Comparison of ENCODE assay signal across 25 cellular contexts in the genomic region with DNA sequence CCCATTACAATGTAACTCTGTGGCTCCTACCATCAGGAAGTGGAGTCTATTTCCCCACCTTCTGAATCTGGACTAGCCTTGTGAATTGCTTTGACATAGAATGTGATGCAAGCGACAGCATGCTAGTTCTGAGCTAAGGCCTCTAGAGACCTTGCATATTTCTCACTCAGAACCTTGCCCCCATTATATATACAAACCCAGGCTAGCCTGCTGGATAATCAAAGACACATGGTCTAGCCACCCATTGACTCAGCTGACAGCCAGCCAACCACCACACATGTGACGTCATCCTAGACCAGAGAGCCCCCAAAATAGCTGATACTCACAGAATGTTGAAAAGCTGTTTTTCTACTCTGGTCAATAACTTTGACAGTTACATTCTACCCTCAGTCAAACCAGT.
DNase-seq lines count a peak whose midpoint lies in the region; ATAC-seq and TF ChIP-seq lines count a peak whose summit lies in the region.
"Had no signal": no experiment of that assay in that cellular context is flagged by ENCODE, and none has a peak within 500 bp of the region (broad histone marks: within the 10 kb centered on the region; RNA-seq: fewer than 3 reads in every experiment).

No MANE protein-coding gene starts in this region.

- ATAC-seq in GM21360 (IDR thresholded peaks at IDR 0.05; ENCODE audit: unreplicated experiment) = no peak
- ATAC-seq in HG03025 (IDR thresholded peaks at IDR 0.05; ENCODE audit: low FRiP score, unreplicated experiment) = no peak
- ATAC-seq: activated CD4-positive, alpha-beta T cell treated with anti-CD3 and anti-CD28 coated beads for 36 hours; natural killer cell treated with Interleukin-12 subunit alpha and Interleukin-12 subunit beta and Interleukin-15 and Interleukin-18, amount 100 ng/mL, for 72 hours; stimulated activated naive B cell treated with anti-CD40 and anti-IgM and Interleukin-4, amounts not matched to agents 10 μg/mL and 1 μg/mL and 100 μg/mL, for 72 hours had no signal

- DNase-seq in AG09319 (ENCODE audit: extremely low read depth, low read depth) (peak; percentile 91), HCEC 1CT (peak; percentile 68), choroid plexus epithelial cell (ENCODE audit: low read depth) (peak; percentile 71), foreskin fibroblast (peak; percentile 87 to 93), medulla oblongata (ENCODE audit: extremely low spot score) (no peak)
- DNase-seq in activated CD4-positive, alpha-beta T cell treated with anti-CD3 and anti-CD28 coated beads, Interleukin-2, amount 50 U/mL, for 48 hours = no peak
- DNase-seq: ACHN; activated CD4-positive, alpha-beta T cell treated with anti-CD3 and anti-CD28 coated beads for 36 hours; amygdala; DMS79 treated with DMSO at 0.1 percent for 48 hours; effector CD4-positive, alpha-beta T cell; hippocampal formation; NCI-H1092; NCI-H1694 treated with DMSO at 0.1 percent for 48 hours; NCI-H446 treated with DMSO at 0.1 percent for 48 hours; NCI-H82; Peyer's patch; SIG-M5; small intestine; stimulated activated naive B cell treated with anti-CD40 and anti-IgM and Interleukin-4, amounts not matched to agents 10 μg/mL and 1 μg/mL and 100 μg/mL, for 72 hours; T-helper 9 cell had no signal

- TF ChIP-seq CTCF in AG09319 (IDR thresholded peaks at IDR 0.05; ENCODE audit: low read depth, low read length) = no peak
- no peak for TF ChIP-seq CTCF in choroid plexus epithelial cell (conservative IDR thresholded peaks at IDR 0.05; ENCODE audit: low read depth, low read length)
- TF ChIP-seq CTCF in foreskin fibroblast (IDR thresholded peaks at IDR 0.05; ENCODE audit: low read depth, low read length) = no peak

- H3K4me3 ChIP-seq in choroid plexus epithelial cell (ENCODE audit: low read depth, low read length) (no peak overlapping the region), foreskin fibroblast (ENCODE audit: low read depth in 1 of 2, low read length in 2 of 2) (no peak overlapping the region)
- H3K4me3 ChIP-seq: lung, Peyer's patch had no signal

Comparison
In these comparisons a context has a peak if more than half of its experiments do, and no peak if none do; other contexts are left out.
1. DNase-seq: peak in AG09319 (single experiment), HCEC 1CT (single experiment), choroid plexus epithelial cell (single experiment) and foreskin fibroblast (2 of 2); none in medulla oblongata (single experiment) and activated CD4-positive, alpha-beta T cell treated with anti-CD3 and anti-CD28 coated beads, Interleukin-2, amount 50 U/mL, for 48 hours (0 of 2).